In genomic region chr7:87212478-87212877, GRCh38 we compare ENCODE assay signal across 13 cellular contexts. TPM values are rescaled to one million over a fixed set of nuclear protein-coding genes. Genes with fewer than 3 reads are reported as not detected.
DNase-seq lines count a peak whose midpoint lies in the region; ATAC-seq and TF ChIP-seq lines count a peak whose summit lies in the region.
"Had no signal": no experiment of that assay in that cellular context is flagged by ENCODE, and none has a peak within 500 bp of the region (broad histone marks: within the 10 kb centered on the region; RNA-seq: fewer than 3 reads in every experiment).

No MANE protein-coding gene starts in this region.

- H3K4me1 Mint-ChIP-seq in T-helper 1 cell treated with Interleukin-12 subunit alpha and Interleukin-12 subunit beta and Interleukin-4 antibody, amounts not matched to agents 30 μg/mL and 1 μg/mL, for 36 hours (ENCODE audit: low read depth) = peaks cover 70% of the 10 kb centered on the region
- peaks cover 86% of the 10 kb centered on the region for H3K4me1 Mint-ChIP-seq in activated CD8-positive, alpha-beta T cell treated with anti-CD3 and anti-CD28 coated beads for 36 hours (ENCODE audit: low read depth)
- H3K4me1 Mint-ChIP-seq in memory B cell = peaks cover 66% of the 10 kb centered on the region

- no peak for ATAC-seq in activated CD8-positive, alpha-beta T cell treated with anti-CD3 and anti-CD28 coated beads for 36 hours
- no peak for ATAC-seq in memory B cell (ENCODE audit: low read depth)
- ATAC-seq in GM21717 (IDR thresholded peaks at IDR 0.05; ENCODE audit: unreplicated experiment) = no peak
- ATAC-seq: Right ventricle myocardium inferior had no signal

- no peaks in the 10 kb centered on the region for H3K27me3 Mint-ChIP-seq in T-helper 1 cell treated with Interleukin-12 subunit alpha and Interleukin-12 subunit beta and Interleukin-4 antibody, amounts not matched to agents 30 μg/mL and 1 μg/mL, for 36 hours (ENCODE audit: low read depth)
- no peaks in the 10 kb centered on the region for H3K27me3 Mint-ChIP-seq in activated CD8-positive, alpha-beta T cell treated with anti-CD3 and anti-CD28 coated beads for 36 hours
- no peaks in the 10 kb centered on the region for H3K27me3 Mint-ChIP-seq in memory B cell

- peak overlapping the region; percentile 87 for H3K4me3 Mint-ChIP-seq in T-helper 1 cell treated with Interleukin-12 subunit alpha and Interleukin-12 subunit beta and Interleukin-4 antibody, amounts not matched to agents 30 μg/mL and 1 μg/mL, for 36 hours
- H3K4me3 Mint-ChIP-seq in activated CD8-positive, alpha-beta T cell treated with anti-CD3 and anti-CD28 coated beads for 36 hours = peak overlapping the region; percentile 55
- H3K4me3 Mint-ChIP-seq in memory B cell = peak overlapping the region; percentile 85

- intact Hi-C loops in activated CD8-positive, alpha-beta T cell treated with anti-CD3 and anti-CD28 coated beads for 36 hours (cut with micrococcal nuclease) = no loop called here

- H3K36me3 Mint-ChIP-seq in T-helper 1 cell treated with Interleukin-12 subunit alpha and Interleukin-12 subunit beta and Interleukin-4 antibody, amounts not matched to agents 30 μg/mL and 1 μg/mL, for 36 hours (ENCODE audit: low read depth) = peaks cover 25% of the 10 kb centered on the region
- peaks cover 81% of the 10 kb centered on the region for H3K36me3 Mint-ChIP-seq in activated CD8-positive, alpha-beta T cell treated with anti-CD3 and anti-CD28 coated beads for 36 hours (ENCODE audit: low read depth)
- H3K36me3 Mint-ChIP-seq in memory B cell = peaks cover 24% of the 10 kb centered on the region

- DNase-seq in T-helper 1 cell = no peak
- DNase-seq in KBM-7 = peak; percentile 51
- DNase-seq in activated CD8-positive, alpha-beta T cell treated with anti-CD3 and anti-CD28 coated beads for 36 hours = no peak
- DNase-seq in memory B cell (ENCODE audit: low spot score in 2 of 2) = no peak
- DNase-seq in NCI-H1092 (lab: John Stamatoyannopoulos, UW) = no peak
- DNase-seq in NCI-H446 (lab: John Stamatoyannopoulos, UW) = no peak
- DNase-seq: GDM1, GM23248, NCI-H1694 treated with DMSO at 0.1 percent for 48 hours, NCI-H69 had no signal

- H3K27ac Mint-ChIP-seq in T-helper 1 cell treated with Interleukin-12 subunit alpha and Interleukin-12 subunit beta and Interleukin-4 antibody, amounts not matched to agents 30 μg/mL and 1 μg/mL, for 36 hours = peak overlapping the region; percentile 98
- H3K27ac Mint-ChIP-seq in activated CD8-positive, alpha-beta T cell treated with anti-CD3 and anti-CD28 coated beads for 36 hours = peak overlapping the region; percentile 95
- peak overlapping the region; percentile 92 for H3K27ac Mint-ChIP-seq in memory B cell

- in situ Hi-C loops in KBM-7 (cut with MboI; ENCODE audit: low pct_unique_long_range_greater_than_20kb, low sequenced_read_pairs) = no loop called here

- CTCF ChIA-PET in activated CD8-positive, alpha-beta T cell treated with anti-CD3 and anti-CD28 coated beads for 36 hours (lab: Charles Lee) = interaction anchor here (1.2 to 2.7 kb wide), 3 partner anchors 13 to 20 kb away, joined by 3 to 7 read pairs (median 4); no protein-coding TSS in a partner anchor

- POLR2A ChIA-PET in activated CD8-positive, alpha-beta T cell treated with anti-CD3 and anti-CD28 coated beads for 36 hours (lab: Charles Lee) = interaction anchor here (0.8 to 3.9 kb wide), 7 partner anchors 9 to 61 kb away, joined by 3 to 38 read pairs (median 4); partner anchors contain the start of gene DMTF1

- TF ChIP-seq CTCF in activated CD8-positive, alpha-beta T cell treated with anti-CD3 and anti-CD28 coated beads for 36 hours (IDR thresholded peaks at IDR 0.05) = no peak

- no peaks in the 10 kb centered on the region for H3K9me3 Mint-ChIP-seq in T-helper 1 cell treated with Interleukin-12 subunit alpha and Interleukin-12 subunit beta and Interleukin-4 antibody, amounts not matched to agents 30 μg/mL and 1 μg/mL, for 36 hours
- peaks cover 3% of the 10 kb centered on the region for H3K9me3 Mint-ChIP-seq in activated CD8-positive, alpha-beta T cell treated with anti-CD3 and anti-CD28 coated beads for 36 hours
- peaks cover 4% of the 10 kb centered on the region for H3K9me3 Mint-ChIP-seq in memory B cell

RNA-seq across cellular contexts. Expression of gene TMEM243, which starts 7.1 kb away (rescaled TPM):
- total RNA-seq in activated CD8-positive, alpha-beta T cell treated with anti-CD3 and anti-CD28 coated beads for 36 hours = 10 to 100 TPM; 67.0 to 67.2 TPM
